ENCODE assay signal across 1 cellular context in the genomic region with DNA sequence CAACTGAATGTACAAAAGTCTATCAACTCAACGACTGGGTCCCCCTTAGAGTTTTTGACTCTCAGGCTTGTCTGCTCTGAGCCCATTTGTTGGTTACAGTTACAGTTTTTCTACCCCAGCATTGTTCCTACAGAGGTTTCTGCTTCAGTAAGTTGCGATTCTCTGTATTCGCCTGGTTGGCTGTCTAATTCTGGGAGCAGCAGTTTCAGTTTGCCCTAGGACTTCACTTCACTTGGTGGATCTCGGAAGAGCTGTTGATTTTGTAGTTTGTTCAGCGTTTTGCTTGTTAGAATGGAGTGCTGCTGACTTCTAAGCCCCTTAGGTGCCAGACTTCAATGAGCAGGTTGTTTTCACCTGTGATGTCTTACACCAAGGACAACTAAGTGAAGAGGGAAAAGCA.
TF ChIP-seq lines count a peak whose summit lies in the region.

No MANE protein-coding gene starts in this region.

TF ChIP-seq in IMR-90, 13 proteins besides CTCF, POLR2A, EP300 and RAD21:
- TF ChIP-seq, protein P1, sequence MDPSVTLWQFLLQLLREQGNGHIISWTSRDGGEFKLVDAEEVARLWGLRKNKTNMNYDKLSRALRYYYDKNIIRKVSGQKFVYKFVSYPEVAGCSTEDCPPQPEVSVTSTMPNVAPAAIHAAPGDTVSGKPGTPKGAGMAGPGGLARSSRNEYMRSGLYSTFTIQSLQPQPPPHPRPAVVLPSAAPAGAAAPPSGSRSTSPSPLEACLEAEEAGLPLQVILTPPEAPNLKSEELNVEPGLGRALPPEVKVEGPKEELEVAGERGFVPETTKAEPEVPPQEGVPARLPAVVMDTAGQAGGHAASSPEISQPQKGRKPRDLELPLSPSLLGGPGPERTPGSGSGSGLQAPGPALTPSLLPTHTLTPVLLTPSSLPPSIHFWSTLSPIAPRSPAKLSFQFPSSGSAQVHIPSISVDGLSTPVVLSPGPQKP (IDR thresholded peaks at IDR 0.05; ENCODE audit: borderline replicate concordance, low read depth, low read length), result no peak
- TF ChIP-seq NFE2L2 (IDR thresholded peaks at IDR 0.05; ENCODE audit: low read depth, low read length) (no peak), CHD1 (IDR thresholded peaks at IDR 0.05; ENCODE audit: low read depth, low read length) (no peak)
